26 cellular contexts compared by ENCODE assay signal in the genomic region with DNA sequence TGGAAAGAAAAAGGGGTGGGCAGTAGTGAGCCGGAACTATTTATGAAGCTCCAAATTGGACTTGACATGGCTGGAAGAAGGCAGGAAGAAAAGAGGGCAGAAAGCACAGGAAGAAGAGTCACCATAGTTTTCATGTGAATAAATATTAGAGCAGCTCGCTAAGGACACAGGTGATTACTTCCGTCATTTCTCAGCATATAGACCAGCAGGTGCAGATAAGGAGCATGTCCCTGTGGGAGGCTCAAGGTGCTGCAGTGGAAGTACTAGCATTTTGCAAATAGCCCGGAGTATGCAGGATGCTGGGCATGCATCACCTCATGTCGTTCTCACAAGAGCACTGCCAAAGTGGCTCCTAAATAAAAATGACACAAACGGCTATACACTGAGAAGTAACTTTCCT.
DNase-seq lines count a peak whose midpoint lies in the region; TF ChIP-seq lines count a peak whose summit lies in the region.
"Had no signal": no experiment of that assay in that cellular context is flagged by ENCODE, and none has a peak within 500 bp of the region (broad histone marks: within the 10 kb centered on the region; RNA-seq: fewer than 3 reads in every experiment).

No MANE protein-coding gene starts in this region.

- 88% methylated on average over 6 of the region's 6 CpGs for WGBS in endodermal cell (ENCODE audit: insufficient coverage in 1 of 2, insufficient read length in 1 of 2), 2 experiments

- peaks cover 10% of the 10 kb centered on the region for H3K4me1 ChIP-seq in endodermal cell (ENCODE audit: control insufficient read depth, insufficient read depth, low read length)
- H3K4me1 ChIP-seq: SJCRH30 had no signal

- H3K27me3 ChIP-seq in MG63 (peaks cover 12% of the 10 kb centered on the region), endodermal cell (ENCODE audit: control insufficient read depth, insufficient read depth, low read length, poor library complexity, severe bottlenecking) (no peaks in the 10 kb centered on the region)
- H3K27me3 ChIP-seq: BE2C, SJCRH30 had no signal

- no peaks in the 10 kb centered on the region for H3K27me3 Mint-ChIP-seq in endodermal cell (ENCODE audit: insufficient read depth)

- no peak overlapping the region for H3K4me3 ChIP-seq in MG63
- H3K4me3 ChIP-seq in endodermal cell (ENCODE audit: low read length) = no peak overlapping the region
- H3K4me3 ChIP-seq: GM23338, PC-9, SJCRH30 had no signal

- DNase-seq in NCI-H1417 (lab: John Stamatoyannopoulos, UW) = peak; percentile 5 to 50 (median 49)
- no peak for DNase-seq in NCI-H1417 treated with DMSO at 0.1 percent for 48 hours (lab: John Stamatoyannopoulos, UW)
- DNase-seq in DMS53 (lab: John Stamatoyannopoulos, UW) = peak; percentile 75
- DNase-seq in NCI-H187 treated with DMSO at 0.1 percent for 48 hours (lab: John Stamatoyannopoulos, UW) = peak; percentile 19
- peak; percentile 41 for DNase-seq in NCI-H69 (lab: John Stamatoyannopoulos, UW)
- DNase-seq in stimulated activated CD4-positive, alpha-beta T cell treated with anti-CD3 and anti-CD28 coated beads, Interleukin-4, amount 100 ng/mL, for 4 hours = no peak
- DNase-seq in MG63 = no peak
- no peak for DNase-seq in endodermal cell
- DNase-seq: 8988T; ACHN; BE2C; CD8-positive, alpha-beta memory T cell; DMS 273 treated with DMSO at 0.1 percent for 48 hours; H9; Karpas-422; NCI-H1092 treated with DMSO at 0.1 percent for 48 hours; NCI-H1694; NCI-H2171 treated with DMSO at 0.1 percent for 48 hours; NCI-H446; NCI-H526 treated with DMSO at 0.1 percent for 48 hours; NK-92 treated with Interleukin-12 subunit alpha and Interleukin-12 subunit beta, amount 100 ng/mL, for 24 hours; PC-9; SJCRH30; T-helper 17 cell had no signal

- H3K4me3 Mint-ChIP-seq in endodermal cell = no peak overlapping the region
- H3K4me3 Mint-ChIP-seq: CD14-positive monocyte; CD8-positive, alpha-beta memory T cell; GM23338; H9; T-helper 17 cell had no signal

- no peak overlapping the region for H3K27ac ChIP-seq in endodermal cell (ENCODE audit: low read depth, low read length)
- H3K27ac ChIP-seq: PC-9, SJCRH30 had no signal

- TF ChIP-seq CTCF in endodermal cell (conservative IDR thresholded peaks at IDR 0.05) = no peak

- peaks cover 18% of the 10 kb centered on the region for H3K4me1 Mint-ChIP-seq in endodermal cell
- H3K4me1 Mint-ChIP-seq: CD14-positive monocyte, T-helper 17 cell had no signal

- H3K36me3 ChIP-seq in MG63 (no peaks in the 10 kb centered on the region), endodermal cell (ENCODE audit: control insufficient read depth, insufficient read depth, low read length) (no peaks in the 10 kb centered on the region)
- H3K36me3 ChIP-seq: BE2C, SJCRH30 had no signal

- H3K27ac Mint-ChIP-seq in endodermal cell = no peak overlapping the region
- H3K27ac Mint-ChIP-seq: CD14-positive monocyte; CD8-positive, alpha-beta memory T cell; GM23338; H9; T-helper 17 cell had no signal

- H3K9me3 ChIP-seq in MG63 = no peaks in the 10 kb centered on the region
- H3K9me3 ChIP-seq in endodermal cell (ENCODE audit: control insufficient read depth, low read length) = no peaks in the 10 kb centered on the region
- H3K9me3 ChIP-seq: BE2C, SJCRH30 had no signal

- H3K9ac ChIP-seq in endodermal cell (ENCODE audit: extremely low read depth, low read length, poor library complexity, severe bottlenecking) = no peak overlapping the region

- H3K9me3 Mint-ChIP-seq in endodermal cell = no peaks in the 10 kb centered on the region
- H3K9me3 Mint-ChIP-seq: CD14-positive monocyte; CD8-positive, alpha-beta memory T cell; GM23338; H9 had no signal

- H3K36me3 Mint-ChIP-seq in endodermal cell (ENCODE audit: low read depth) = no peaks in the 10 kb centered on the region
- H3K36me3 Mint-ChIP-seq: CD14-positive monocyte; CD8-positive, alpha-beta memory T cell had no signal

Comparison
In these comparisons a context has a peak if more than half of its experiments do, and no peak if none do; other contexts are left out.
1. DNase-seq: peak in NCI-H1417 (3 of 3), DMS53 (single experiment), NCI-H187 treated with DMSO at 0.1 percent for 48 hours (single experiment) and NCI-H69 (single experiment); none in NCI-H1417 treated with DMSO at 0.1 percent for 48 hours (single experiment), stimulated activated CD4-positive, alpha-beta T cell treated with anti-CD3 and anti-CD28 coated beads, Interleukin-4, amount 100 ng/mL, for 4 hours (0 of 2), MG63 (single experiment) and endodermal cell (single experiment).